19 cellular contexts compared by ENCODE assay signal in genomic region chr3:47581422-47581821, GRCh38.
"Had no signal": no experiment of that assay in that cellular context is flagged by ENCODE, and none has a peak within 500 bp of the region (broad histone marks: within the 10 kb centered on the region; RNA-seq: fewer than 3 reads in every experiment).

No MANE protein-coding gene starts in this region.

- H3K27ac Mint-ChIP-seq: nephron had no signal

- H3K27ac ChIP-seq: coronary artery, esophagus muscularis mucosa, gastrocnemius medialis, heart right ventricle, left ventricle myocardium inferior, psoas muscle, stomach had no signal

- H3K4me1 Mint-ChIP-seq: naive B cell, nephron had no signal

- H3K9me3 Mint-ChIP-seq: naive B cell, nephron had no signal

- DNase-seq: effector CD4-positive, alpha-beta T cell; gastrocnemius medialis; heart right ventricle; hypothalamus; left ventricle myocardium inferior; mesenchymal stem cell; naive B cell; psoas muscle; retina; stimulated activated CD4-positive, alpha-beta T cell treated with anti-CD3 and anti-CD28 coated beads, Interleukin-2, amount 100 ng/mL, for 24 hours; stimulated activated naive CD4-positive, alpha-beta T cell; stomach; substantia nigra; trophoblast cell had no signal

- H3K9me3 ChIP-seq: esophagus muscularis mucosa, gastrocnemius medialis, heart right ventricle, left ventricle myocardium inferior, psoas muscle, stomach had no signal

- ATAC-seq: gastrocnemius medialis, heart right ventricle, psoas muscle, sciatic nerve had no signal

- H3K4me3 ChIP-seq: coronary artery, esophagus muscularis mucosa, gastrocnemius medialis, heart right ventricle, left ventricle myocardium inferior, lung, psoas muscle, stomach had no signal
